In the genomic region with DNA sequence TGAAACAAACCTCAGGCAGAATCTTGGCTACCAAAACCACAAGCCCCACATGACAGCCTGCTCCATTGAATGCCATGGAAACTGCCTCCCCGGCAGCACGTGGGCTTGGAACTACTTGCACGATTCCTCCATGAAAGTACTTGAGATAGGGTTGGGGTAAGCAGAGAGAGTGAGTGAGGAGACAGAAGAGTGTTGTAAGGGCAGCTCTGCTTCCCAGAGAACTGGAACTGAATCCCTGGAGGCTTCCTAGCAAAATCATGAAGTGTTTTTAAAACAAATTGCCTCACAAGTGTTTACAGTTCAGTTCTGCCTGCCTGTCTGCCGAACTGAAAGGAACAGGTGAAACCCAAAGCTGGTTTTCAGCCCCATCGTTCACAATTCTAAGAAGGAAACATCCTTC, we compare ENCODE assay signal across 19 cellular contexts. TPM values are rescaled to one million over a fixed set of nuclear protein-coding genes. Genes with fewer than 3 reads are reported as not detected.
A peak's percentile ranks its signal among the peaks of the same experiment; 100 is the strongest.
DNase-seq lines count a peak whose midpoint lies in the region; ATAC-seq and TF ChIP-seq lines count a peak whose summit lies in the region.
"Had no signal": no experiment of that assay in that cellular context is flagged by ENCODE, and none has a peak within 500 bp of the region (broad histone marks: within the 10 kb centered on the region; RNA-seq: fewer than 3 reads in every experiment).

No MANE protein-coding gene starts in this region.

- H3K4me3 Mint-ChIP-seq in activated CD8-positive, alpha-beta T cell treated with anti-CD3 and anti-CD28 coated beads for 36 hours = no peak overlapping the region
- no peak overlapping the region for H3K4me3 Mint-ChIP-seq in natural killer cell treated with Interleukin-12 subunit alpha and Interleukin-12 subunit beta and Interleukin-15 and Interleukin-18, amount 100 ng/mL, for 72 hours
- H3K4me3 Mint-ChIP-seq: CD8-positive, alpha-beta T cell; stimulated activated naive CD8-positive, alpha-beta T cell treated with anti-CD3 and anti-CD28 coated beads, Interleukin-15, Interleukin-2, amounts not matched to agents 100 ng/mL and 50 ng/mL, for 24 hours had no signal

- intact Hi-C loops in activated CD8-positive, alpha-beta T cell treated with anti-CD3 and anti-CD28 coated beads for 36 hours (cut with micrococcal nuclease) = no loop called here

- peak overlapping the region; percentile 3 to 35 (median 18) for H3K9ac ChIP-seq in skeletal muscle tissue (ENCODE audit: low read depth in 1 of 3, low read length in 3 of 3)

- H3K36me3 Mint-ChIP-seq in activated CD8-positive, alpha-beta T cell treated with anti-CD3 and anti-CD28 coated beads for 36 hours (ENCODE audit: low read depth) = no peaks in the 10 kb centered on the region
- no peaks in the 10 kb centered on the region for H3K36me3 Mint-ChIP-seq in natural killer cell treated with Interleukin-12 subunit alpha and Interleukin-12 subunit beta and Interleukin-15 and Interleukin-18, amount 100 ng/mL, for 72 hours
- H3K36me3 Mint-ChIP-seq: CD8-positive, alpha-beta T cell had no signal

- no peak overlapping the region for H3K27ac Mint-ChIP-seq in activated CD8-positive, alpha-beta T cell treated with anti-CD3 and anti-CD28 coated beads for 36 hours
- no peak overlapping the region for H3K27ac Mint-ChIP-seq in natural killer cell treated with Interleukin-12 subunit alpha and Interleukin-12 subunit beta and Interleukin-15 and Interleukin-18, amount 100 ng/mL, for 72 hours
- H3K27ac Mint-ChIP-seq: CD8-positive, alpha-beta T cell; stimulated activated naive CD8-positive, alpha-beta T cell treated with anti-CD3 and anti-CD28 coated beads, Interleukin-15, Interleukin-2, amounts not matched to agents 100 ng/mL and 50 ng/mL, for 24 hours had no signal

- ATAC-seq in activated CD8-positive, alpha-beta T cell treated with anti-CD3 and anti-CD28 coated beads for 36 hours = no peak
- ATAC-seq in natural killer cell treated with Interleukin-12 subunit alpha and Interleukin-12 subunit beta and Interleukin-15 and Interleukin-18, amount 100 ng/mL, for 72 hours = no peak
- ATAC-seq: CD8-positive, alpha-beta T cell had no signal

- no peaks in the 10 kb centered on the region for H3K36me3 ChIP-seq in skeletal muscle tissue (ENCODE audit: control insufficient read depth in 3 of 3, insufficient read depth in 3 of 3, low read length in 3 of 3)

- H3K4me1 Mint-ChIP-seq in activated CD8-positive, alpha-beta T cell treated with anti-CD3 and anti-CD28 coated beads for 36 hours (ENCODE audit: low read depth) = peaks cover 11% of the 10 kb centered on the region
- H3K4me1 Mint-ChIP-seq in natural killer cell treated with Interleukin-12 subunit alpha and Interleukin-12 subunit beta and Interleukin-15 and Interleukin-18, amount 100 ng/mL, for 72 hours (ENCODE audit: low read depth in 2 of 2) = peaks cover 21 to 25% of the 10 kb centered on the region in 2 donors

- no peaks in the 10 kb centered on the region for H3K27me3 Mint-ChIP-seq in activated CD8-positive, alpha-beta T cell treated with anti-CD3 and anti-CD28 coated beads for 36 hours
- H3K27me3 Mint-ChIP-seq in natural killer cell treated with Interleukin-12 subunit alpha and Interleukin-12 subunit beta and Interleukin-15 and Interleukin-18, amount 100 ng/mL, for 72 hours = no peaks in the 10 kb centered on the region
- H3K27me3 Mint-ChIP-seq: stimulated activated naive CD8-positive, alpha-beta T cell treated with anti-CD3 and anti-CD28 coated beads, Interleukin-15, Interleukin-2, amounts not matched to agents 100 ng/mL and 50 ng/mL, for 24 hours had no signal

- H3K9me3 Mint-ChIP-seq in activated CD8-positive, alpha-beta T cell treated with anti-CD3 and anti-CD28 coated beads for 36 hours = no peaks in the 10 kb centered on the region
- H3K9me3 Mint-ChIP-seq in natural killer cell treated with Interleukin-12 subunit alpha and Interleukin-12 subunit beta and Interleukin-15 and Interleukin-18, amount 100 ng/mL, for 72 hours = no peaks in the 10 kb centered on the region
- H3K9me3 Mint-ChIP-seq: CD8-positive, alpha-beta T cell; stimulated activated naive CD8-positive, alpha-beta T cell treated with anti-CD3 and anti-CD28 coated beads, Interleukin-15, Interleukin-2, amounts not matched to agents 100 ng/mL and 50 ng/mL, for 24 hours had no signal

- no peaks in the 10 kb centered on the region for H3K9me3 ChIP-seq in skeletal muscle tissue (ENCODE audit: control insufficient read depth in 3 of 3, low read length in 3 of 3)

- POLR2A ChIA-PET in activated CD8-positive, alpha-beta T cell treated with anti-CD3 and anti-CD28 coated beads for 36 hours (lab: Charles Lee) = no interaction called here

- H3K27me3 ChIP-seq in skeletal muscle tissue (ENCODE audit: control insufficient read depth in 3 of 3, insufficient read depth in 3 of 3, low read length in 3 of 3) = no peaks in the 10 kb centered on the region

- DNase-seq in NCI-H1092 (lab: John Stamatoyannopoulos, UW) = peak; percentile 47
- peak; percentile 48 for DNase-seq in NCI-H345 (lab: John Stamatoyannopoulos, UW)
- peak; percentile 18 for DNase-seq in fibroblast of gingiva (ENCODE audit: low read depth)
- no peak for DNase-seq in activated CD8-positive, alpha-beta T cell treated with anti-CD3 and anti-CD28 coated beads for 36 hours
- no peak for DNase-seq in C1 segment of cervical spinal cord (lab: John Stamatoyannopoulos, UW)
- no peak for DNase-seq in natural killer cell treated with Interleukin-12 subunit alpha and Interleukin-12 subunit beta and Interleukin-15 and Interleukin-18, amount 100 ng/mL, for 72 hours (ENCODE audit: low spot score)
- DNase-seq: activated CD4-positive, alpha-beta T cell treated with anti-CD3 and anti-CD28 coated beads, Interleukin-2, amount 50 U/mL, for 1 hour; aorta; CD8-positive, alpha-beta T cell; dermis blood vessel endothelial cell; KG1; NCI-H446 treated with DMSO at 0.1 percent for 48 hours; retina; RPMI8226 had no signal

- H3K4me3 ChIP-seq in skeletal muscle tissue (ENCODE audit: low read length in 3 of 3) = peak overlapping the region in 2 of 3 donors; percentile 2 to 15

- no peak overlapping the region for H3K27ac ChIP-seq in skeletal muscle tissue (ENCODE audit: low read depth, low read length)

- CTCF ChIA-PET in activated CD8-positive, alpha-beta T cell treated with anti-CD3 and anti-CD28 coated beads for 36 hours (lab: Charles Lee) = interaction anchor here (0.8 kb wide), 1 partner anchor 26 kb away, joined by 3 read pairs; no protein-coding TSS in a partner anchor

- H3K4me1 ChIP-seq in skeletal muscle tissue (ENCODE audit: control insufficient read depth in 3 of 3, insufficient read depth in 3 of 3, low read length in 3 of 3) = peaks cover 0 to 3% (median 3%) of the 10 kb centered on the region in 3 donors

- TF ChIP-seq CTCF in activated CD8-positive, alpha-beta T cell treated with anti-CD3 and anti-CD28 coated beads for 36 hours (IDR thresholded peaks at IDR 0.05) = no peak

RNA-seq across cellular contexts. Expression of gene DNASE2B, which starts 35.3 kb away (rescaled TPM):
- total RNA-seq in skeletal muscle tissue = not detected
- total RNA-seq in activated CD8-positive, alpha-beta T cell treated with anti-CD3 and anti-CD28 coated beads for 36 hours = not detected
- total RNA-seq in natural killer cell treated with Interleukin-12 subunit alpha and Interleukin-12 subunit beta and Interleukin-15 and Interleukin-18, amount 100 ng/mL, for 72 hours = not detected
- total RNA-seq: aorta; CD8-positive, alpha-beta T cell; dermis blood vessel endothelial cell; fibroblast of villous mesenchyme; H1; T-helper 2 cell treated with Interferon-gamma antibody and Interleukin-4, amounts not matched to agents 100 ng/mL and 5 ng/mL, for 36 hours had no signal

Comparison
In these comparisons a context has a peak if more than half of its experiments do, and no peak if none do; other contexts are left out.
1. DNase-seq: peak in NCI-H1092 (single experiment), NCI-H345 (single experiment) and fibroblast of gingiva (single experiment); none in activated CD8-positive, alpha-beta T cell treated with anti-CD3 and anti-CD28 coated beads for 36 hours (single experiment), C1 segment of cervical spinal cord (0 of 14) and natural killer cell treated with Interleukin-12 subunit alpha and Interleukin-12 subunit beta and Interleukin-15 and Interleukin-18, amount 100 ng/mL, for 72 hours (single experiment).